8 cellular contexts compared by ENCODE assay signal in genomic region chr6:75244063-75244575, GRCh38. TPM values are rescaled to one million over a fixed set of nuclear protein-coding genes. Genes with fewer than 3 reads are reported as not detected.
DNase-seq lines count a peak whose midpoint lies in the region; ATAC-seq and TF ChIP-seq lines count a peak whose summit lies in the region.

No MANE protein-coding gene starts in this region.

- H2BK120ac ChIP-seq in neuronal stem cell (ENCODE audit: low read depth, low read length), result no peak overlapping the region

- H3K36me3 ChIP-seq in HCT116 (ENCODE audit: control insufficient read depth in 1 of 2, insufficient read depth in 2 of 2, low read length in 2 of 2), result peaks cover 5 to 21% of the 10 kb centered on the region in 2 experiments
- H3K36me3 ChIP-seq in RWPE2 (ENCODE audit: low read depth), result peaks cover 28% of the 10 kb centered on the region
- H3K36me3 ChIP-seq in neuronal stem cell (replicated peaks in 1 of 2; ENCODE audit: control insufficient read depth in 2 of 2, insufficient read depth in 2 of 2, low read length in 2 of 2), result peaks cover 1 to 26% of the 10 kb centered on the region in 2 donors

- no peak overlapping the region for H3K18ac ChIP-seq in neuronal stem cell (ENCODE audit: low read length)

- no peak overlapping the region for H2BK5ac ChIP-seq in neuronal stem cell (ENCODE audit: low read length)

- no peak overlapping the region for H2AK5ac ChIP-seq in neuronal stem cell (ENCODE audit: low read depth, low read length)

- ATAC-seq in HCT116 (peak; percentile 5; the same call in 1 of the 2 replicates), RWPE2 (ENCODE audit: low read depth) (peak; percentile 20; the same call in 2 of the 3 replicates), HG03097 (IDR thresholded peaks at IDR 0.05; ENCODE audit: low FRiP score, unreplicated experiment) (no peak)

- TF ChIP-seq RAD21 in HCT116 (IDR thresholded peaks at IDR 0.05; ENCODE audit: low read depth), result no peak

- no peak overlapping the region for H3K14ac ChIP-seq in neuronal stem cell (ENCODE audit: low read length)

- no peak overlapping the region for H2BK15ac ChIP-seq in neuronal stem cell (ENCODE audit: low read length)

- no peaks in the 10 kb centered on the region for H3K9me2 ChIP-seq in HCT116 (ENCODE audit: insufficient read depth)

- H3K27ac ChIP-seq in HCT116 (ENCODE audit: low read depth, low read length) (peak overlapping the region; percentile 44), RWPE2 (ENCODE audit: poor library complexity, severe bottlenecking) (peak overlapping the region; percentile 76), neuronal stem cell (replicated peaks; ENCODE audit: low read length) (no peak overlapping the region)

- DNase-seq in GM03348 (ENCODE audit: low spot score) (peak; percentile 17), HCT116 (ENCODE audit: low read depth, low spot score) (no peak), RWPE2 (ENCODE audit: low spot score) (no peak), epithelial cell of proximal tubule (ENCODE audit: low read depth) (no peak), neuronal stem cell (ENCODE audit: low spot score) (no peak), GM10248 (ENCODE audit: extremely low spot score) (no peak)
- DNase-seq in stimulated activated CD4-positive, alpha-beta T cell treated with anti-CD3 and anti-CD28 coated beads, Interleukin-4, amount 100 ng/mL, for 4 hours, result no peak

- H3K9ac ChIP-seq in HCT116 (ENCODE audit: low read length), result peak overlapping the region; percentile 93
- no peak overlapping the region for H3K9ac ChIP-seq in neuronal stem cell (ENCODE audit: low read depth, low read length, poor library complexity)

- no peak overlapping the region for H4K8ac ChIP-seq in neuronal stem cell (ENCODE audit: low read depth, low read length)

- POLR2A ChIA-PET in HCT116 (lab: Charles Lee), result interaction anchor here (1.1 kb wide), 1 partner anchor 9 kb away, joined by 4 read pairs; no protein-coding TSS in a partner anchor
- POLR2A ChIA-PET in GM10248 (lab: Yijun Ruan, JAX), result no interaction called here

- H3K79me1 ChIP-seq in neuronal stem cell (ENCODE audit: low read depth, low read length), result peaks cover 2% of the 10 kb centered on the region

- no CpG with 5 or more reads among the region's 15 CpGs for WGBS in neuronal stem cell (ENCODE audit: extremely low coverage in 2 of 2, insufficient read length in 2 of 2, insufficient replicate concordance in 1 of 2), 2 donors

- H3K4me2 ChIP-seq in HCT116 (ENCODE audit: low read length), result peak overlapping the region; percentile 75
- H3K4me2 ChIP-seq in neuronal stem cell (ENCODE audit: insufficient read depth, low read length, poor library complexity, severe bottlenecking), result peak overlapping the region; percentile 50

- H2BK12ac ChIP-seq in neuronal stem cell (ENCODE audit: low read length), result no peak overlapping the region

- TF ChIP-seq POLR2A in HCT116 (IDR thresholded peaks at IDR 0.05; ENCODE audit: borderline replicate concordance, extremely low read depth, insufficient read depth, insufficient read length), result no peak

- intact Hi-C loops in HCT116 (cut with micrococcal nuclease), result no loop called here

- H3K23ac ChIP-seq in neuronal stem cell (ENCODE audit: low read depth, low read length, poor library complexity), result no peak overlapping the region

- H3K4me3 ChIP-seq in HCT116 (replicated peaks in 1 of 2; ENCODE audit: low read depth in 1 of 2, low read length in 2 of 2) (peak overlapping the region; percentile 89 to 99), RWPE2 (ENCODE audit: severe bottlenecking) (peak overlapping the region; percentile 63), epithelial cell of proximal tubule (ENCODE audit: low read depth, low read length) (peak overlapping the region; percentile 87), neuronal stem cell (ENCODE audit: low read length in 2 of 2) (peak overlapping the region; percentile 63 to 75)

- TF ChIP-seq CTCF in HCT116 (IDR thresholded peaks at IDR 0.05 in 2 of 3, conservative IDR thresholded peaks at IDR 0.05 in 1 of 3; ENCODE audit: borderline replicate concordance in 1 of 3, insufficient read depth in 1 of 3, low read depth in 2 of 3, low read length in 2 of 3), result no peak
- TF ChIP-seq CTCF in RWPE2 (IDR thresholded peaks at IDR 0.05; ENCODE audit: poor library complexity, severe bottlenecking), result no peak
- TF ChIP-seq CTCF in epithelial cell of proximal tubule (conservative IDR thresholded peaks at IDR 0.05; ENCODE audit: low read depth, low read length), result no peak
- TF ChIP-seq CTCF in GM10248 (IDR thresholded peaks at IDR 0.05; ENCODE audit: control extremely low read depth, extremely low read depth, low read depth, missing control alignments), result no peak

- H4K91ac ChIP-seq in neuronal stem cell (ENCODE audit: low read depth, low read length, poor library complexity), result no peak overlapping the region

- H3K79me2 ChIP-seq in HCT116 (ENCODE audit: insufficient read depth, low read length), result peaks cover 46% of the 10 kb centered on the region

- H4K20me1 ChIP-seq in HCT116 (ENCODE audit: insufficient read depth), result peaks cover 8% of the 10 kb centered on the region; the same call in 1 of the 2 replicates

- H2AFZ ChIP-seq in HCT116 (ENCODE audit: low read depth, low read length, poor library complexity, severe bottlenecking) (peak overlapping the region; percentile 69), neuronal stem cell (ENCODE audit: low read length) (peak overlapping the region; percentile 70)

- TSS peak; percentile 97 for BruUV-seq in HCT116 (replicated peaks; lab: Mats Ljungman, UMichigan)

- H3K9me3 ChIP-seq in HCT116 (ENCODE audit: control insufficient read depth in 1 of 2, insufficient read depth in 1 of 2, low read depth in 1 of 2, low read length in 2 of 2) (no peaks in the 10 kb centered on the region), RWPE2 (ENCODE audit: severe bottlenecking) (no peaks in the 10 kb centered on the region), neuronal stem cell (replicated peaks in 1 of 2; ENCODE audit: control insufficient read depth in 2 of 2, insufficient read depth in 1 of 2, low read depth in 1 of 2, low read length in 2 of 2) (peaks cover 0 to under 1% of the 10 kb centered on the region in 2 donors)

- CTCF ChIA-PET in HCT116 (lab: Charles Lee), result no interaction called here
- CTCF ChIA-PET in GM10248 (lab: Yijun Ruan, JAX), result interaction anchor here (1.0 to 2.3 kb wide), 4 partner anchors 14 to 34 kb away, joined by 3 to 12 read pairs (median 6); no protein-coding TSS in a partner anchor

- no peak overlapping the region for H3K4ac ChIP-seq in neuronal stem cell (ENCODE audit: low read length)

- no peaks in the 10 kb centered on the region for H3K27me3 ChIP-seq in HCT116 (ENCODE audit: insufficient read depth, low read length)
- no peaks in the 10 kb centered on the region for H3K27me3 ChIP-seq in RWPE2 (ENCODE audit: insufficient read depth, poor library complexity, severe bottlenecking)
- H3K27me3 ChIP-seq in neuronal stem cell (ENCODE audit: control insufficient read depth in 3 of 3, insufficient read depth in 3 of 3, low read depth in 1 of 3, low read length in 3 of 3), result no peaks in the 10 kb centered on the region

- RAD21 ChIA-PET in HCT116 (lab: Charles Lee; ENCODE audit: low non-redundant PET in 1 of 2, low total read pairs in 2 of 2, uncharacterized antibody in 2 of 2, unreplicated experiment in 2 of 2), result interaction anchor here in 1 of 2 experiments (0.6 kb wide), 1 partner anchor 35 kb away, joined by 3 read pairs; no protein-coding TSS in a partner anchor

- H3K4me1 ChIP-seq in HCT116 (ENCODE audit: control insufficient read depth in 1 of 2, insufficient read depth in 2 of 2, low read length in 2 of 2) (peaks cover 4 to 7% of the 10 kb centered on the region in 2 experiments; a peak in 3 of 4 replicates), RWPE2 (ENCODE audit: insufficient read depth, poor library complexity, severe bottlenecking) (peaks cover 10% of the 10 kb centered on the region), neuronal stem cell (ENCODE audit: control insufficient read depth in 2 of 2, insufficient read depth in 1 of 2, low read depth in 1 of 2, low read length in 2 of 2) (peaks cover 0 to 2% of the 10 kb centered on the region in 2 donors)

TF ChIP-seq in HCT116, 20 proteins besides CTCF, POLR2A, EP300 and RAD21 (continues in another document):
- no peak for TF ChIP-seq POLR2AphosphoS5 (IDR thresholded peaks at IDR 0.05; ENCODE audit: low read depth, low read length)
- TF ChIP-seq ZFX (IDR thresholded peaks at IDR 0.05), result no peak
- TF ChIP-seq EGR1 (IDR thresholded peaks at IDR 0.05; ENCODE audit: low read depth), result no peak
- no peak for TF ChIP-seq CEBPB (IDR thresholded peaks at IDR 0.05; ENCODE audit: low read depth)
- no peak for TF ChIP-seq SRF (IDR thresholded peaks at IDR 0.05; ENCODE audit: low read depth)
- TF ChIP-seq ZNF274 (IDR thresholded peaks at IDR 0.05; ENCODE audit: low read depth, low read length), result no peak
- no peak for TF ChIP-seq FOSL1 (IDR thresholded peaks at IDR 0.05; ENCODE audit: low read depth)
- TF ChIP-seq EZH2 (IDR thresholded peaks at IDR 0.05), result no peak
- TF ChIP-seq CBX3 (IDR thresholded peaks at IDR 0.05; ENCODE audit: low read depth), result no peak
- TF ChIP-seq ELF1 (IDR thresholded peaks at IDR 0.05; ENCODE audit: borderline replicate concordance, low read depth), result no peak
- no peak for TF ChIP-seq MAX (IDR thresholded peaks at IDR 0.05)
- no peak for TF ChIP-seq YY1 (IDR thresholded peaks at IDR 0.05; ENCODE audit: extremely low read depth, insufficient replicate concordance, low read depth, low read length)

RNA-seq across cellular contexts. Expression of gene COX7A2, which starts 0.5 kb away (rescaled TPM):
- 600 TPM for total RNA-seq in HCT116 (2021; ENCODE audit: unreplicated experiment)
- polyA plus RNA-seq in HCT116 (2012), result 297 and 388 TPM in 2 replicates
- total RNA-seq in epithelial cell of proximal tubule, result 322 and 342 TPM in 2 replicates
- polyA plus RNA-seq in neuronal stem cell (2013, experiment 1 of 2), result 1,152 TPM
- 1,071 TPM for polyA plus RNA-seq in neuronal stem cell (2013, experiment 2 of 2)

RNA-seq across cellular contexts. Expression of gene COL12A1, which starts 38.3 kb away (rescaled TPM):
- total RNA-seq in HCT116 (2021; ENCODE audit: unreplicated experiment) (23.5 TPM), epithelial cell of proximal tubule (17.5 and 37.7 TPM in 2 replicates)
- polyA plus RNA-seq in HCT116 (2012), result 15.2 and 21.1 TPM in 2 replicates
- 1.2 TPM for polyA plus RNA-seq in neuronal stem cell (2013, experiment 1 of 2)
- polyA plus RNA-seq in neuronal stem cell (2013, experiment 2 of 2), result 0.98 TPM

RNA-seq across cellular contexts. Expression of gene TMEM30A, which starts 40.5 kb away (rescaled TPM):
- 73.4 TPM for total RNA-seq in HCT116 (2021; ENCODE audit: unreplicated experiment)
- polyA plus RNA-seq in HCT116 (2012), result 29.3 and 31.2 TPM in 2 replicates
- total RNA-seq in epithelial cell of proximal tubule, result 62.7 and 73.1 TPM in 2 replicates
- 37.6 TPM for polyA plus RNA-seq in neuronal stem cell (2013, experiment 1 of 2)
- 37.5 TPM for polyA plus RNA-seq in neuronal stem cell (2013, experiment 2 of 2)
